ENCODE assay signal across 24 cellular contexts in the genomic region with DNA sequence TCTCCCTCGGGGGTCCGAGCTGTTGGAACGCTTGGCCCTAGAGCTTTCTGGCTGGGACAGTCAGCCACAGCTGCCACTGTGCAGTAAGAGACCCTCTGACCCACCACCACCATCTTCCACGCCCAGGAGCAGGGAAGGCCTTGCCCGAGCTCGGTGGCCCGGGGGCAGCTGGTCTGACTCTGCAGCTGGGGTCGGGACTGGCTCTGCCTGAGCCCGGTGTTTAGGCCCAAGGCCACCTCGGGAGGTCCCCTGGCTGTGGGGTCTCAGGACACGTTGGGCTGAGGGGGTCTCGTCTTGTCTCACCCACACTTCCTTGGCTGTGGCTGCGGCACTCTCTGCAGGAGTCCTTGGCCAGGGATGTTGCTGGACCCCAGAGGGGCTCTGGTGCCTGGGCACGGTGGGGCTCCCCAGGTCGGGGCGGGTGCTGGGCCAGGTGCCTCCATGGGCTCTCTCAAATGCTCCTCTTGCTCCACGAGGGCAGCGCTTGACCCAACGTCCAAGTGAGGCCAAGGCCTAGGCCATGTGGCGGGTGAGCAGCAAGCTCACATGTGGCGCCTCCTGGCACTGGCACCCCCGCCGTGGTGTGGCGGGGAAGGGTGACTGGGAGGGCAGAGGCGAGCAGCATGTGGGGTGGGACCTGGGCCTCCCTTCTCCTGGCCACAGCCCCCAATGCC. TPM values are rescaled to one million over a fixed set of nuclear protein-coding genes. Genes with fewer than 3 reads are reported as not detected.
DNase-seq lines count a peak whose midpoint lies in the region; ATAC-seq and TF ChIP-seq lines count a peak whose summit lies in the region.
"Had no signal": no experiment of that assay in that cellular context is flagged by ENCODE, and none has a peak within 500 bp of the region (broad histone marks: within the 10 kb centered on the region; RNA-seq: fewer than 3 reads in every experiment).

No MANE protein-coding gene starts in this region.

- no peak overlapping the region for H3K9ac ChIP-seq in OCI-LY3 (ENCODE audit: low read length)

- DNase-seq in heart left ventricle (no peak), cardiac septum (ENCODE audit: low spot score) (no peak), epithelial cell of proximal tubule (ENCODE audit: low read depth) (no peak), esophagus muscularis mucosa (ENCODE audit: extremely low spot score) (no peak), anterior cingulate cortex (lab: John Stamatoyannopoulos, UW) (no peak), stomach (no peak)
- no peak for DNase-seq in stimulated activated effector memory CD8-positive, alpha-beta T cell treated with anti-CD3 and anti-CD28 coated beads, Interleukin-12 subunit alpha, Interleukin-12 subunit beta, amount 100 ng/mL, for 72 hours (ENCODE audit: low spot score in 2 of 2)
- DNase-seq: 8988T; activated CD4-positive, alpha-beta T cell treated with anti-CD3 and anti-CD28 coated beads, Interleukin-2, amount 10 ng/mL, durations not matched to agents 24 days and 14 days; activated CD8-positive, alpha-beta memory T cell treated with anti-CD3 and anti-CD28 coated beads, Interleukin-2, amount 10 ng/mL, durations not matched to agents 7 days and 5 days; activated naive CD4-positive, alpha-beta T cell treated with anti-CD3 and anti-CD28 coated beads for 36 hours; cortex of kidney; GF-D8; naive thymus-derived CD8-positive, alpha-beta T cell; NCI-H1694 treated with DMSO at 0.1 percent for 48 hours; stimulated activated CD4-positive, alpha-beta T cell treated with anti-CD3 and anti-CD28 coated beads, Interleukin-4, amount 100 ng/mL, for 1 hour; stimulated activated naive CD4-positive, alpha-beta T cell treated with Interleukin-2 at 50 U/mL for 16 hours had no signal

- no peaks in the 10 kb centered on the region for H3K9me3 Mint-ChIP-seq in stimulated activated effector memory CD8-positive, alpha-beta T cell treated with anti-CD3 and anti-CD28 coated beads, Interleukin-12 subunit alpha, Interleukin-12 subunit beta, amount 100 ng/mL, for 72 hours
- H3K9me3 Mint-ChIP-seq: activated CD4-positive, alpha-beta T cell treated with anti-CD3 and anti-CD28 coated beads, Interleukin-2, amount 10 ng/mL, durations not matched to agents 24 days and 14 days; activated naive CD4-positive, alpha-beta T cell treated with anti-CD3 and anti-CD28 coated beads for 36 hours; naive thymus-derived CD8-positive, alpha-beta T cell had no signal

- peaks cover 25% of the 10 kb centered on the region for H3K4me1 Mint-ChIP-seq in stimulated activated effector memory CD8-positive, alpha-beta T cell treated with anti-CD3 and anti-CD28 coated beads, Interleukin-12 subunit alpha, Interleukin-12 subunit beta, amount 100 ng/mL, for 72 hours
- H3K4me1 Mint-ChIP-seq: activated CD4-positive, alpha-beta T cell treated with anti-CD3 and anti-CD28 coated beads, Interleukin-2, amount 10 ng/mL, durations not matched to agents 24 days and 14 days had no signal

- no peak for TF ChIP-seq POLR2A in heart left ventricle (IDR thresholded peaks at IDR 0.05)
- no peak for TF ChIP-seq POLR2A in esophagus muscularis mucosa (IDR thresholded peaks at IDR 0.05; ENCODE audit: low read depth)
- no peak for TF ChIP-seq POLR2A in stomach (IDR thresholded peaks at IDR 0.05)

- H3K36me3 ChIP-seq in heart left ventricle, result peaks cover 0 to 6% (median 0%) of the 10 kb centered on the region in 9 donors
- H3K36me3 ChIP-seq in OCI-LY3 (replicated peaks; ENCODE audit: low read depth, low read length), result no peaks in the 10 kb centered on the region
- peaks cover 0 to 2% (median 0%) of the 10 kb centered on the region in 4 donors for H3K36me3 ChIP-seq in esophagus muscularis mucosa
- no peaks in the 10 kb centered on the region for H3K36me3 ChIP-seq in stomach
- H3K36me3 ChIP-seq: cardiac muscle cell, transverse colon had no signal

- TF ChIP-seq CTCF in heart left ventricle (IDR thresholded peaks at IDR 0.05), result no peak
- TF ChIP-seq CTCF in OCI-LY3 (IDR thresholded peaks at IDR 0.05; ENCODE audit: low read depth, low read length), result no peak
- no peak for TF ChIP-seq CTCF in epithelial cell of proximal tubule (conservative IDR thresholded peaks at IDR 0.05; ENCODE audit: low read depth, low read length)
- TF ChIP-seq CTCF in esophagus muscularis mucosa (IDR thresholded peaks at IDR 0.05), result no peak
- no peak for TF ChIP-seq CTCF in stomach (IDR thresholded peaks at IDR 0.05)

- H3K4me1 ChIP-seq in heart left ventricle (peaks cover 0 to 72% (median 40%) of the 10 kb centered on the region in 12 donors), OCI-LY3 (ENCODE audit: low read length) (peaks cover 11% of the 10 kb centered on the region; the same call in 1 of the 2 replicates), esophagus muscularis mucosa (peaks cover 4 to 38% (median 9%) of the 10 kb centered on the region in 4 donors), stomach (peaks cover 39 to 49% (median 46%) of the 10 kb centered on the region in 4 donors)

- H3K9me3 ChIP-seq in heart left ventricle (no peaks in the 10 kb centered on the region), OCI-LY3 (ENCODE audit: insufficient read depth, low read length) (no peaks in the 10 kb centered on the region), esophagus muscularis mucosa (no peaks in the 10 kb centered on the region), stomach (no peaks in the 10 kb centered on the region)
- H3K9me3 ChIP-seq: transverse colon had no signal

- peak overlapping the region; percentile 48 for H3K4me3 Mint-ChIP-seq in stimulated activated effector memory CD8-positive, alpha-beta T cell treated with anti-CD3 and anti-CD28 coated beads, Interleukin-12 subunit alpha, Interleukin-12 subunit beta, amount 100 ng/mL, for 72 hours
- H3K4me3 Mint-ChIP-seq: activated CD4-positive, alpha-beta T cell treated with anti-CD3 and anti-CD28 coated beads, Interleukin-2, amount 10 ng/mL, durations not matched to agents 24 days and 14 days; activated CD8-positive, alpha-beta memory T cell treated with anti-CD3 and anti-CD28 coated beads, Interleukin-2, amount 10 ng/mL, durations not matched to agents 7 days and 5 days; activated naive CD4-positive, alpha-beta T cell treated with anti-CD3 and anti-CD28 coated beads for 36 hours had no signal

- H2AFZ ChIP-seq in OCI-LY3 (ENCODE audit: low read depth, low read length), result no peak overlapping the region

- H3K4me3 ChIP-seq in heart left ventricle (no peak overlapping the region), OCI-LY3 (ENCODE audit: low read length) (no peak overlapping the region), epithelial cell of proximal tubule (ENCODE audit: low read depth, low read length) (peak overlapping the region; percentile 42), esophagus muscularis mucosa (no peak overlapping the region), stomach (peak overlapping the region in 1 of 4 donors; percentile 37)
- H3K4me3 ChIP-seq: cardiac muscle cell had no signal

- H3K27me3 ChIP-seq in heart left ventricle (peaks cover 0 to 33% (median 3%) of the 10 kb centered on the region in 9 donors), OCI-LY3 (ENCODE audit: low read depth, low read length) (peaks cover 91% of the 10 kb centered on the region), esophagus muscularis mucosa (peaks cover 0 to 86% (median 0%) of the 10 kb centered on the region in 4 donors), stomach (peaks cover 0 to 80% (median 21%) of the 10 kb centered on the region in 3 donors)
- H3K27me3 ChIP-seq: cardiac muscle cell had no signal

- H3K79me2 ChIP-seq in OCI-LY3 (ENCODE audit: low read length), result no peaks in the 10 kb centered on the region

- H3K4me2 ChIP-seq in OCI-LY3 (ENCODE audit: low read length), result peak overlapping the region; percentile 38; the same call in 1 of the 2 replicates

- intact Hi-C loops in heart left ventricle (cut with DNase I), result loop anchor here in 1 of 10 donors (2.0 kb wide), 1 partner anchor 23 kb away; a partner anchor contains a TSS
- intact Hi-C loops in cardiac septum (cut with DNase I), result no loop called here
- intact Hi-C loops in esophagus muscularis mucosa (cut with DNase I), result no loop called here
- intact Hi-C loops in stomach (cut with DNase I; ENCODE audit: low total_unique reads), result no loop called here

- H4K20me1 ChIP-seq in OCI-LY3 (ENCODE audit: insufficient read depth, low read length), result peaks cover 8% of the 10 kb centered on the region; the same call in 1 of the 2 replicates

- H3K27ac ChIP-seq in heart left ventricle (peak overlapping the region in 8 of 12 donors; percentile 24 to 100 (median 96)), OCI-LY3 (ENCODE audit: low read length) (no peak overlapping the region), esophagus muscularis mucosa (replicated peaks in 1 of 4) (no peak overlapping the region), stomach (peak overlapping the region in 1 of 5 donors; percentile 81)
- H3K27ac ChIP-seq: cardiac muscle cell, transverse colon, VCaP had no signal

- WGBS in heart left ventricle, 4 donors, result 69 to 91% (median 86%) methylated on average over 11 to 25 of the region's 25 CpGs
- WGBS in esophagus muscularis mucosa, result 75% methylated on average over 6 of the region's 25 CpGs
- WGBS in stomach, 5 donors, result 75 to 83% (median 82%) methylated on average over 14 to 25 of the region's 25 CpGs

- H3K27ac Mint-ChIP-seq in stimulated activated effector memory CD8-positive, alpha-beta T cell treated with anti-CD3 and anti-CD28 coated beads, Interleukin-12 subunit alpha, Interleukin-12 subunit beta, amount 100 ng/mL, for 72 hours, result peak overlapping the region; percentile 60
- H3K27ac Mint-ChIP-seq: activated CD4-positive, alpha-beta T cell treated with anti-CD3 and anti-CD28 coated beads, Interleukin-2, amount 10 ng/mL, durations not matched to agents 24 days and 14 days; activated CD8-positive, alpha-beta memory T cell treated with anti-CD3 and anti-CD28 coated beads, Interleukin-2, amount 10 ng/mL, durations not matched to agents 7 days and 5 days; activated naive CD4-positive, alpha-beta T cell treated with anti-CD3 and anti-CD28 coated beads for 36 hours; naive thymus-derived CD8-positive, alpha-beta T cell had no signal

- no peak for ATAC-seq in heart left ventricle
- ATAC-seq in stimulated activated effector memory CD8-positive, alpha-beta T cell treated with anti-CD3 and anti-CD28 coated beads, Interleukin-12 subunit alpha, Interleukin-12 subunit beta, amount 100 ng/mL, for 72 hours, result no peak
- ATAC-seq: activated CD8-positive, alpha-beta memory T cell treated with anti-CD3 and anti-CD28 coated beads, Interleukin-2, amount 10 ng/mL, durations not matched to agents 7 days and 5 days had no signal

- TF ChIP-seq EP300 in esophagus muscularis mucosa (IDR thresholded peaks at IDR 0.05) (no peak), stomach (IDR thresholded peaks at IDR 0.05) (no peak)

- H3K36me3 Mint-ChIP-seq in stimulated activated effector memory CD8-positive, alpha-beta T cell treated with anti-CD3 and anti-CD28 coated beads, Interleukin-12 subunit alpha, Interleukin-12 subunit beta, amount 100 ng/mL, for 72 hours, result no peaks in the 10 kb centered on the region
- H3K36me3 Mint-ChIP-seq: activated CD8-positive, alpha-beta memory T cell treated with anti-CD3 and anti-CD28 coated beads, Interleukin-2, amount 10 ng/mL, durations not matched to agents 7 days and 5 days; naive thymus-derived CD8-positive, alpha-beta T cell had no signal

RNA-seq across cellular contexts. Expression of a gene that starts 22.9 kb away (rescaled TPM):
- total RNA-seq in heart left ventricle (10 to 100 TPM; 27.7 to 75.1 (median 39.7) TPM), cardiac septum (62.7 TPM), epithelial cell of proximal tubule (0.51 and 0.81 TPM in 2 replicates), esophagus muscularis mucosa (1 to 10 TPM in 3 of 4 donors, under 1 TPM in 1; 0.50 to 1.7 (median 1.4) TPM), stomach (1 to 10 TPM in 3 of 5 donors, under 1 TPM in 1, not detected in 1; 0.37 to 8.1 (median 4.6) TPM)
- polyA plus RNA-seq in heart left ventricle (10 to 100 TPM; 59.1 to 89.5 TPM), stomach (1 to 10 TPM; 1.7 to 5.0 (median 4.3) TPM)
- total RNA-seq: activated CD4-positive, alpha-beta T cell treated with anti-CD3 and anti-CD28 coated beads, Interleukin-2, amount 10 ng/mL, durations not matched to agents 24 days and 14 days; activated CD8-positive, alpha-beta memory T cell treated with anti-CD3 and anti-CD28 coated beads, Interleukin-2, amount 10 ng/mL, durations not matched to agents 7 days and 5 days; activated naive CD4-positive, alpha-beta T cell treated with anti-CD3 and anti-CD28 coated beads for 36 hours; mesenteric fat pad; naive thymus-derived CD8-positive, alpha-beta T cell; osteocyte had no signal
- polyA plus RNA-seq: fibroblast of lung had no signal

RNA-seq across cellular contexts. Expression of a gene that starts 44.3 kb away (rescaled TPM):
- under 1 TPM in 5 of 9 donors, not detected in 4; 0.19 to 0.65 (median 0.47) TPM for total RNA-seq in heart left ventricle
- polyA plus RNA-seq in heart left ventricle, result under 1 TPM; 0.11 to 0.73 TPM
- 0.38 TPM for total RNA-seq in cardiac septum
- total RNA-seq in epithelial cell of proximal tubule, result not detected in 2 replicates
- 1 to 10 TPM in 1 of 4 donors, under 1 TPM in 1, not detected in 2; 0.52 to 2.3 TPM for total RNA-seq in esophagus muscularis mucosa
- not detected for total RNA-seq in stomach
- polyA plus RNA-seq in stomach, result 1 to 10 TPM in 2 of 3 donors, under 1 TPM in 1; 0.50 to 3.4 (median 1.2) TPM
- total RNA-seq: activated CD4-positive, alpha-beta T cell treated with anti-CD3 and anti-CD28 coated beads, Interleukin-2, amount 10 ng/mL, durations not matched to agents 24 days and 14 days; activated CD8-positive, alpha-beta memory T cell treated with anti-CD3 and anti-CD28 coated beads, Interleukin-2, amount 10 ng/mL, durations not matched to agents 7 days and 5 days; activated naive CD4-positive, alpha-beta T cell treated with anti-CD3 and anti-CD28 coated beads for 36 hours; mesenteric fat pad; naive thymus-derived CD8-positive, alpha-beta T cell; transverse colon had no signal
- polyA plus RNA-seq: fibroblast of lung; naive thymus-derived CD8-positive, alpha-beta T cell had no signal

RNA-seq across cellular contexts. Expression of a gene that starts 46.2 kb away (rescaled TPM):
- 100 to 1,000 TPM; 221 to 389 (median 283) TPM for total RNA-seq in heart left ventricle
- 100 to 1,000 TPM; 105 to 322 TPM for polyA plus RNA-seq in heart left ventricle
- total RNA-seq in cardiac septum, result 275 TPM
- 81.6 and 139 TPM in 2 replicates for total RNA-seq in epithelial cell of proximal tubule
- total RNA-seq in esophagus muscularis mucosa, result 100 to 1,000 TPM in 3 of 4 donors, 10 to 100 TPM in 1; 88.5 to 201 (median 174) TPM
- total RNA-seq in stomach, result 10 to 100 TPM; 32.5 to 92.0 (median 64.2) TPM
- 10 to 100 TPM; 31.5 to 79.9 (median 41.4) TPM for polyA plus RNA-seq in stomach

Comparison
In these comparisons a context has a peak if more than half of its experiments do, and no peak if none do; other contexts are left out.
1. H3K27ac ChIP-seq: peak in heart left ventricle (8 of 12); none in OCI-LY3 (single experiment) and esophagus muscularis mucosa (0 of 4).